In the genomic region with DNA sequence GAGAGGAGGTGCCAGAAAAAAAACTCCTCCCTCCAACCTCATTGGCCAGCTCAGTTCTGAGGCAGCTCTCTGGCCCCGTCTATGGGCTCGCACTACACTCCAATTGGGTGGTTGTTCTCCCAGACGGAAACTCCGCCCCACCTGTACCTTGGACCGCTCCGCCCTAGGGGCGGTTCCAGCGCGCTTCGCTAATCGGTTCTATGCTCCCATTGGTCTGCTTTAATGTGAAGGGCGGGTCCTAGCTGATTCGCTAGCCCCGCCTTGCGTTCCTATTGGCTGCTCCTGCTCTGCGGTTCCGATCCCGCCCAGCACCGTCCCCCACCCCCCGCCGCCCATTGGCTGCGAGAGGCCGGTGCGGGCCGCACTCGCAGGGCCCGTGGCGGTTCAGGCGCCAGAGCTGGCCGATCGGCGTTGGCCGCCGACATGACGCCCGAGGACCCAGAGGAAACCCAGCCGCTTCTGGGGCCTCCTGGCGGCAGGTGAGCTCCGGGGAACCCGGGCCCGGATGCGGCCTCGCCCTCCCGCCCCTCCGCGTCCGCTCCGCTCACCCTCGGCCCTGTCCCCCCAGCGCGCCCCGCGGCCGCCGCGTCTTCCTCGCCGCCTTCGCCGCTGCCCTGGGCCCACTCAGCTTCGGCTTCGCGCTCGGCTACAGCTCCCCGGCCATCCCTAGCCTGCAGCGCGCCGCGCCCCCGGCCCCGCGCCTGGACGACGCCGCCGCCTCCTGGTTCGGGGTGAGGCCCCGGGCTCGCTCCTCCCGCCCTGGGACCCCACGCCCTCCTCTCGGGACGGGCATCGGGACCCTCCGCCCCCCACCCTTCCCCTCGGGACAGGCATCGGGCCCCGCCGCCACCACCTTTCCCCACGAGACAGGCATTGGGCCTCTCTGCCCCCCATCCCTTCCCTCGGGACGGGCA, we compare ENCODE assay signal across 1 cellular context.
TF ChIP-seq lines count a peak whose summit lies in the region.

A gene with protein sequence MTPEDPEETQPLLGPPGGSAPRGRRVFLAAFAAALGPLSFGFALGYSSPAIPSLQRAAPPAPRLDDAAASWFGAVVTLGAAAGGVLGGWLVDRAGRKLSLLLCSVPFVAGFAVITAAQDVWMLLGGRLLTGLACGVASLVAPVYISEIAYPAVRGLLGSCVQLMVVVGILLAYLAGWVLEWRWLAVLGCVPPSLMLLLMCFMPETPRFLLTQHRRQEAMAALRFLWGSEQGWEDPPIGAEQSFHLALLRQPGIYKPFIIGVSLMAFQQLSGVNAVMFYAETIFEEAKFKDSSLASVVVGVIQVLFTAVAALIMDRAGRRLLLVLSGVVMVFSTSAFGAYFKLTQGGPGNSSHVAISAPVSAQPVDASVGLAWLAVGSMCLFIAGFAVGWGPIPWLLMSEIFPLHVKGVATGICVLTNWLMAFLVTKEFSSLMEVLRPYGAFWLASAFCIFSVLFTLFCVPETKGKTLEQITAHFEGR (plus strand): TSS at position 362 of the 914 bp plus-strand sequence. CDS start 62 bp downstream, at position 424.

TF ChIP-seq in K562, 482 proteins besides CTCF, POLR2A, EP300 and RAD21 (continued from another document and continues in another):
- TF ChIP-seq, protein P1, sequence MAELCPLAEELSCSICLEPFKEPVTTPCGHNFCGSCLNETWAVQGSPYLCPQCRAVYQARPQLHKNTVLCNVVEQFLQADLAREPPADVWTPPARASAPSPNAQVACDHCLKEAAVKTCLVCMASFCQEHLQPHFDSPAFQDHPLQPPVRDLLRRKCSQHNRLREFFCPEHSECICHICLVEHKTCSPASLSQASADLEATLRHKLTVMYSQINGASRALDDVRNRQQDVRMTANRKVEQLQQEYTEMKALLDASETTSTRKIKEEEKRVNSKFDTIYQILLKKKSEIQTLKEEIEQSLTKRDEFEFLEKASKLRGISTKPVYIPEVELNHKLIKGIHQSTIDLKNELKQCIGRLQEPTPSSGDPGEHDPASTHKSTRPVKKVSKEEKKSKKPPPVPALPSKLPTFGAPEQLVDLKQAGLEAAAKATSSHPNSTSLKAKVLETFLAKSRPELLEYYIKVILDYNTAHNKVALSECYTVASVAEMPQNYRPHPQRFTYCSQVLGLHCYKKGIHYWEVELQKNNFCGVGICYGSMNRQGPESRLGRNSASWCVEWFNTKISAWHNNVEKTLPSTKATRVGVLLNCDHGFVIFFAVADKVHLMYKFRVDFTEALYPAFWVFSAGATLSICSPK (IDR thresholded peaks at IDR 0.05; ENCODE audit: borderline replicate concordance): no peak
- TF ChIP-seq TFAM (CRISPR knock-in tag; conservative IDR thresholded peaks at IDR 0.05) (no peak), COPS2 (conservative IDR thresholded peaks at IDR 0.05) (no peak), NCOA6 (IDR thresholded peaks at IDR 0.05) (no peak), FIP1L1 (IDR thresholded peaks at IDR 0.05; ENCODE audit: low read depth, low read length, poor library complexity, severe bottlenecking) (no peak), SMAD3 (CRISPR knock-in tag; conservative IDR thresholded peaks at IDR 0.05) (no peak), KDM5B (IDR thresholded peaks at IDR 0.05; ENCODE audit: insufficient replicate concordance, low read depth, low read length) (no peak), SRF (CRISPR knock-in tag; IDR thresholded peaks at IDR 0.05) (peak in 1 of 2 experiments; percentile 81; a peak in 2 of 4 replicates), ERF (CRISPR knock-in tag; IDR thresholded peaks at IDR 0.05) (no peak), KDM1A (IDR thresholded peaks at IDR 0.05) (no peak), NR2C1 (IDR thresholded peaks at IDR 0.05) (no peak), NR2C1 (tag; IDR thresholded peaks at IDR 0.05) (no peak), ZNF408 (CRISPR knock-in tag; IDR thresholded peaks at IDR 0.05; ENCODE audit: low read depth) (no peak), TEAD4 (IDR thresholded peaks at IDR 0.05; ENCODE audit: low read length) (no peak), TEAD4 (CRISPR knock-in tag; IDR thresholded peaks at IDR 0.05; ENCODE audit: borderline replicate concordance) (peak; percentile 88; the same call in 1 of the 2 replicates), SMARCA4 (IDR thresholded peaks at IDR 0.05) (no peak), CBX8 (IDR thresholded peaks at IDR 0.05; ENCODE audit: borderline replicate concordance, extremely low read depth, low read depth, low read length, poor library complexity, severe bottlenecking) (no peak), TEAD2 (tag; IDR thresholded peaks at IDR 0.05) (no peak), KAT7 (CRISPR knock-in tag; IDR thresholded peaks at IDR 0.05; ENCODE audit: borderline replicate concordance) (peak; percentile 30; the same call in 1 of the 2 replicates), NFE2 (IDR thresholded peaks at IDR 0.05; ENCODE audit: low read depth) (no peak), ZKSCAN1 (IDR thresholded peaks at IDR 0.05; ENCODE audit: low read depth, low read length) (no peak), SIX5 (IDR thresholded peaks at IDR 0.05; ENCODE audit: borderline replicate concordance in 1 of 2, insufficient read depth in 1 of 2, low read depth in 1 of 2, low read length in 2 of 2) (no peak), NEUROD1 (IDR thresholded peaks at IDR 0.05; ENCODE audit: borderline replicate concordance, low read depth, low read length, partially characterized antibody) (peak; percentile 57), PRMT5 (CRISPR knock-in tag; IDR thresholded peaks at IDR 0.05) (no peak)
- TF ChIP-seq, protein P2, sequence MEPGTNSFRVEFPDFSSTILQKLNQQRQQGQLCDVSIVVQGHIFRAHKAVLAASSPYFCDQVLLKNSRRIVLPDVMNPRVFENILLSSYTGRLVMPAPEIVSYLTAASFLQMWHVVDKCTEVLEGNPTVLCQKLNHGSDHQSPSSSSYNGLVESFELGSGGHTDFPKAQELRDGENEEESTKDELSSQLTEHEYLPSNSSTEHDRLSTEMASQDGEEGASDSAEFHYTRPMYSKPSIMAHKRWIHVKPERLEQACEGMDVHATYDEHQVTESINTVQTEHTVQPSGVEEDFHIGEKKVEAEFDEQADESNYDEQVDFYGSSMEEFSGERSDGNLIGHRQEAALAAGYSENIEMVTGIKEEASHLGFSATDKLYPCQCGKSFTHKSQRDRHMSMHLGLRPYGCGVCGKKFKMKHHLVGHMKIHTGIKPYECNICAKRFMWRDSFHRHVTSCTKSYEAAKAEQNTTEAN (CRISPR knock-in tag; IDR thresholded peaks at IDR 0.05): no peak
- TF ChIP-seq, protein P3, sequence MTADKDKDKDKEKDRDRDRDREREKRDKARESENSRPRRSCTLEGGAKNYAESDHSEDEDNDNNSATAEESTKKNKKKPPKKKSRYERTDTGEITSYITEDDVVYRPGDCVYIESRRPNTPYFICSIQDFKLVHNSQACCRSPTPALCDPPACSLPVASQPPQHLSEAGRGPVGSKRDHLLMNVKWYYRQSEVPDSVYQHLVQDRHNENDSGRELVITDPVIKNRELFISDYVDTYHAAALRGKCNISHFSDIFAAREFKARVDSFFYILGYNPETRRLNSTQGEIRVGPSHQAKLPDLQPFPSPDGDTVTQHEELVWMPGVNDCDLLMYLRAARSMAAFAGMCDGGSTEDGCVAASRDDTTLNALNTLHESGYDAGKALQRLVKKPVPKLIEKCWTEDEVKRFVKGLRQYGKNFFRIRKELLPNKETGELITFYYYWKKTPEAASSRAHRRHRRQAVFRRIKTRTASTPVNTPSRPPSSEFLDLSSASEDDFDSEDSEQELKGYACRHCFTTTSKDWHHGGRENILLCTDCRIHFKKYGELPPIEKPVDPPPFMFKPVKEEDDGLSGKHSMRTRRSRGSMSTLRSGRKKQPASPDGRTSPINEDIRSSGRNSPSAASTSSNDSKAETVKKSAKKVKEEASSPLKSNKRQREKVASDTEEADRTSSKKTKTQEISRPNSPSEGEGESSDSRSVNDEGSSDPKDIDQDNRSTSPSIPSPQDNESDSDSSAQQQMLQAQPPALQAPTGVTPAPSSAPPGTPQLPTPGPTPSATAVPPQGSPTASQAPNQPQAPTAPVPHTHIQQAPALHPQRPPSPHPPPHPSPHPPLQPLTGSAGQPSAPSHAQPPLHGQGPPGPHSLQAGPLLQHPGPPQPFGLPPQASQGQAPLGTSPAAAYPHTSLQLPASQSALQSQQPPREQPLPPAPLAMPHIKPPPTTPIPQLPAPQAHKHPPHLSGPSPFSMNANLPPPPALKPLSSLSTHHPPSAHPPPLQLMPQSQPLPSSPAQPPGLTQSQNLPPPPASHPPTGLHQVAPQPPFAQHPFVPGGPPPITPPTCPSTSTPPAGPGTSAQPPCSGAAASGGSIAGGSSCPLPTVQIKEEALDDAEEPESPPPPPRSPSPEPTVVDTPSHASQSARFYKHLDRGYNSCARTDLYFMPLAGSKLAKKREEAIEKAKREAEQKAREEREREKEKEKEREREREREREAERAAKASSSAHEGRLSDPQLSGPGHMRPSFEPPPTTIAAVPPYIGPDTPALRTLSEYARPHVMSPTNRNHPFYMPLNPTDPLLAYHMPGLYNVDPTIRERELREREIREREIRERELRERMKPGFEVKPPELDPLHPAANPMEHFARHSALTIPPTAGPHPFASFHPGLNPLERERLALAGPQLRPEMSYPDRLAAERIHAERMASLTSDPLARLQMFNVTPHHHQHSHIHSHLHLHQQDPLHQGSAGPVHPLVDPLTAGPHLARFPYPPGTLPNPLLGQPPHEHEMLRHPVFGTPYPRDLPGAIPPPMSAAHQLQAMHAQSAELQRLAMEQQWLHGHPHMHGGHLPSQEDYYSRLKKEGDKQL (CRISPR knock-in tag; IDR thresholded peaks at IDR 0.05; ENCODE audit: borderline replicate concordance): no peak
- TF ChIP-seq, protein P4, sequence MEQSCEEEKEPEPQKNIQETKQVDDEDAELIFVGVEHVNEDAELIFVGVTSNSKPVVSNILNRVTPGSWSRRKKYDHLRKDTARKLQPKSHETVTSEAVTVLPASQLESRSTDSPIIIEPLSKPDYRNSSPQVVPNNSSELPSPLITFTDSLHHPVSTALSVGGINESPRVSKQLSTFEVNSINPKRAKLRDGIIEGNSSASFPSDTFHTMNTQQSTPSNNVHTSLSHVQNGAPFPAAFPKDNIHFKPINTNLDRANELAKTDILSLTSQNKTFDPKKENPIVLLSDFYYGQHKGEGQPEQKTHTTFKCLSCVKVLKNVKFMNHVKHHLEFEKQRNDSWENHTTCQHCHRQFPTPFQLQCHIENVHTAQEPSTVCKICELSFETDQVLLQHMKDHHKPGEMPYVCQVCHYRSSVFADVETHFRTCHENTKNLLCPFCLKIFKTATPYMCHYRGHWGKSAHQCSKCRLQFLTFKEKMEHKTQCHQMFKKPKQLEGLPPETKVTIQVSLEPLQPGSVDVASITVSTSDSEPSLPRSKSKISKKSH (CRISPR knock-in tag; IDR thresholded peaks at IDR 0.05): no peak
- TF ChIP-seq, protein P5, sequence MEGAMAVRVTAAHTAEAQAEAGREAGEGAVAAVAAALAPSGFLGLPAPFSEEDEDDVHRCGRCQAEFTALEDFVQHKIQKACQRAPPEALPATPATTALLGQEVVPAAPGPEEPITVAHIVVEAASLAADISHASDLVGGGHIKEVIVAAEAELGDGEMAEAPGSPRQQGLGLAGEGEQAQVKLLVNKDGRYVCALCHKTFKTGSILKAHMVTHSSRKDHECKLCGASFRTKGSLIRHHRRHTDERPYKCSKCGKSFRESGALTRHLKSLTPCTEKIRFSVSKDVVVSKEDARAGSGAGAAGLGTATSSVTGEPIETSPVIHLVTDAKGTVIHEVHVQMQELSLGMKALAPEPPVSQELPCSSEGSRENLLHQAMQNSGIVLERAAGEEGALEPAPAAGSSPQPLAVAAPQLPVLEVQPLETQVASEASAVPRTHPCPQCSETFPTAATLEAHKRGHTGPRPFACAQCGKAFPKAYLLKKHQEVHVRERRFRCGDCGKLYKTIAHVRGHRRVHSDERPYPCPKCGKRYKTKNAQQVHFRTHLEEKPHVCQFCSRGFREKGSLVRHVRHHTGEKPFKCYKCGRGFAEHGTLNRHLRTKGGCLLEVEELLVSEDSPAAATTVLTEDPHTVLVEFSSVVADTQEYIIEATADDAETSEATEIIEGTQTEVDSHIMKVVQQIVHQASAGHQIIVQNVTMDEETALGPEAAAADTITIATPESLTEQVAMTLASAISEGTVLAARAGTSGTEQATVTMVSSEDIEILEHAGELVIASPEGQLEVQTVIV (CRISPR knock-in tag; IDR thresholded peaks at IDR 0.05; ENCODE audit: borderline replicate concordance): no peak
- TF ChIP-seq, protein P6, sequence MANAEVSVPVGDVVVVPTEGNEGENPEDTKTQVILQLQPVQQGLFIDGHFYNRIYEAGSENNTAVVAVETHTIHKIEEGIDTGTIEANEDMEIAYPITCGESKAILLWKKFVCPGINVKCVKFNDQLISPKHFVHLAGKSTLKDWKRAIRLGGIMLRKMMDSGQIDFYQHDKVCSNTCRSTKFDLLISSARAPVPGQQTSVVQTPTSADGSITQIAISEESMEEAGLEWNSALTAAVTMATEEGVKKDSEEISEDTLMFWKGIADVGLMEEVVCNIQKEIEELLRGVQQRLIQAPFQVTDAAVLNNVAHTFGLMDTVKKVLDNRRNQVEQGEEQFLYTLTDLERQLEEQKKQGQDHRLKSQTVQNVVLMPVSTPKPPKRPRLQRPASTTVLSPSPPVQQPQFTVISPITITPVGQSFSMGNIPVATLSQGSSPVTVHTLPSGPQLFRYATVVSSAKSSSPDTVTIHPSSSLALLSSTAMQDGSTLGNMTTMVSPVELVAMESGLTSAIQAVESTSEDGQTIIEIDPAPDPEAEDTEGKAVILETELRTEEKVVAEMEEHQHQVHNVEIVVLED (CRISPR knock-in tag; IDR thresholded peaks at IDR 0.05): no peak
- TF ChIP-seq, protein P7, sequence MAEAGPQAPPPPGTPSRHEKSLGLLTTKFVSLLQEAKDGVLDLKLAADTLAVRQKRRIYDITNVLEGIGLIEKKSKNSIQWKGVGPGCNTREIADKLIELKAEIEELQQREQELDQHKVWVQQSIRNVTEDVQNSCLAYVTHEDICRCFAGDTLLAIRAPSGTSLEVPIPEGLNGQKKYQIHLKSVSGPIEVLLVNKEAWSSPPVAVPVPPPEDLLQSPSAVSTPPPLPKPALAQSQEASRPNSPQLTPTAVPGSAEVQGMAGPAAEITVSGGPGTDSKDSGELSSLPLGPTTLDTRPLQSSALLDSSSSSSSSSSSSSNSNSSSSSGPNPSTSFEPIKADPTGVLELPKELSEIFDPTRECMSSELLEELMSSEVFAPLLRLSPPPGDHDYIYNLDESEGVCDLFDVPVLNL (CRISPR knock-in tag; IDR thresholded peaks at IDR 0.05; ENCODE audit: low read depth): no peak
- TF ChIP-seq, protein P8, sequence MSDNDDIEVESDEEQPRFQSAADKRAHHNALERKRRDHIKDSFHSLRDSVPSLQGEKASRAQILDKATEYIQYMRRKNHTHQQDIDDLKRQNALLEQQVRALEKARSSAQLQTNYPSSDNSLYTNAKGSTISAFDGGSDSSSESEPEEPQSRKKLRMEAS (CRISPR knock-in tag; IDR thresholded peaks at IDR 0.05): no peak; the same call in 1 of the 2 replicates
- TF ChIP-seq, protein P9, sequence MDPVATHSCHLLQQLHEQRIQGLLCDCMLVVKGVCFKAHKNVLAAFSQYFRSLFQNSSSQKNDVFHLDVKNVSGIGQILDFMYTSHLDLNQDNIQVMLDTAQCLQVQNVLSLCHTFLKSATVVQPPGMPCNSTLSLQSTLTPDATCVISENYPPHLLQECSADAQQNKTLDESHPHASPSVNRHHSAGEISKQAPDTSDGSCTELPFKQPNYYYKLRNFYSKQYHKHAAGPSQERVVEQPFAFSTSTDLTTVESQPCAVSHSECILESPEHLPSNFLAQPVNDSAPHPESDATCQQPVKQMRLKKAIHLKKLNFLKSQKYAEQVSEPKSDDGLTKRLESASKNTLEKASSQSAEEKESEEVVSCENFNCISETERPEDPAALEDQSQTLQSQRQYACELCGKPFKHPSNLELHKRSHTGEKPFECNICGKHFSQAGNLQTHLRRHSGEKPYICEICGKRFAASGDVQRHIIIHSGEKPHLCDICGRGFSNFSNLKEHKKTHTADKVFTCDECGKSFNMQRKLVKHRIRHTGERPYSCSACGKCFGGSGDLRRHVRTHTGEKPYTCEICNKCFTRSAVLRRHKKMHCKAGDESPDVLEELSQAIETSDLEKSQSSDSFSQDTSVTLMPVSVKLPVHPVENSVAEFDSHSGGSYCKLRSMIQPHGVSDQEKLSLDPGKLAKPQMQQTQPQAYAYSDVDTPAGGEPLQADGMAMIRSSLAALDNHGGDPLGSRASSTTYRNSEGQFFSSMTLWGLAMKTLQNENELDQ (CRISPR knock-in tag; IDR thresholded peaks at IDR 0.05; ENCODE audit: borderline replicate concordance): no peak
